ENCODE assay signal across 14 cellular contexts in genomic region chr9:72007726-72008125, GRCh38. TPM values are rescaled to one million over a fixed set of nuclear protein-coding genes. Genes with fewer than 3 reads are reported as not detected.
"Had no signal": no experiment of that assay in that cellular context is flagged by ENCODE, and none has a peak within 500 bp of the region (broad histone marks: within the 10 kb centered on the region; RNA-seq: fewer than 3 reads in every experiment).

No MANE protein-coding gene starts in this region.

RNA-seq across cellular contexts. Expression of gene C9orf57, which starts 52.7 kb away (rescaled TPM):
- total RNA-seq: activated B cell treated with CpG ODN at 0.5 μM for 24 hours; activated CD4-positive, alpha-beta memory T cell treated with anti-CD3 and anti-CD28 coated beads for 36 hours; activated CD4-positive, alpha-beta memory T cell treated with anti-CD3 and anti-CD28 coated beads, Interleukin-2, amount 10 ng/mL, durations not matched to agents 7 days and 5 days; activated CD4-positive, alpha-beta T cell treated with anti-CD3 and anti-CD28 coated beads for 36 hours; activated CD4-positive, alpha-beta T cell treated with anti-CD3 and anti-CD28 coated beads, Interleukin-2, amount 10 ng/mL, durations not matched to agents 24 days and 14 days; activated CD4-positive, alpha-beta T cell treated with anti-CD3 and anti-CD28 coated beads, Interleukin-2, amount 10 ng/mL, durations not matched to agents 7 days and 5 days; activated CD8-positive, alpha-beta memory T cell treated with anti-CD3 and anti-CD28 coated beads for 36 hours; activated CD8-positive, alpha-beta memory T cell treated with anti-CD3 and anti-CD28 coated beads, Interleukin-2, amount 10 ng/mL, durations not matched to agents 7 days and 5 days; activated CD8-positive, alpha-beta T cell treated with anti-CD3 and anti-CD28 coated beads for 36 hours; activated CD8-positive, alpha-beta T cell treated with anti-CD3 and anti-CD28 coated beads, Interleukin-2, amount 10 ng/mL, durations not matched to agents 7 days and 5 days; T-cell; T-helper 1 cell treated with Interleukin-12 subunit alpha and Interleukin-12 subunit beta and Interleukin-4 antibody, amounts not matched to agents 30 ng/mL and 1 ng/mL, for 36 hours; T-helper 17 cell; T-helper 2 cell treated with Interferon-gamma antibody and Interleukin-4, amounts not matched to agents 100 ng/mL and 5 ng/mL, for 36 hours had no signal
